1 cellular context compared by ENCODE assay signal in genomic region chr20:23662276-23662870, GRCh38.
TF ChIP-seq lines count a peak whose summit lies in the region.

No MANE protein-coding gene starts in this region.

TF ChIP-seq in HepG2, 621 proteins besides CTCF, POLR2A, EP300 and RAD21 (continues in another document):
- TF ChIP-seq ZNF782 (CRISPR knock-in tag; IDR thresholded peaks at IDR 0.05; ENCODE audit: borderline replicate concordance) (no peak), ZNF737 (CRISPR knock-in tag; IDR thresholded peaks at IDR 0.05; ENCODE audit: borderline replicate concordance) (0 out of 2 replicates have a peak, but pooled peaks have one; percentile 79), ZC3H13 (CRISPR knock-in tag; IDR thresholded peaks at IDR 0.05) (0 out of 2 replicates have a peak, but pooled peaks have one; percentile 12), ZNF839 (CRISPR knock-in tag; IDR thresholded peaks at IDR 0.05; ENCODE audit: borderline replicate concordance) (peak; percentile 82; the same call in 1 of the 2 replicates), SATB2 (CRISPR knock-in tag; IDR thresholded peaks at IDR 0.05) (no peak), CENPT (CRISPR knock-in tag; IDR thresholded peaks at IDR 0.05; ENCODE audit: low read depth) (peak; percentile 47; the same call in 1 of the 2 replicates), PLSCR1 (CRISPR knock-in tag; IDR thresholded peaks at IDR 0.05; ENCODE audit: borderline replicate concordance) (no peak), ZNF280B (CRISPR knock-in tag; IDR thresholded peaks at IDR 0.05; ENCODE audit: borderline replicate concordance) (peak; percentile 54; the same call in 1 of the 2 replicates), CBFB (CRISPR knock-in tag; IDR thresholded peaks at IDR 0.05) (no peak), FOXO1 (CRISPR knock-in tag; IDR thresholded peaks at IDR 0.05) (no peak), MED13 (CRISPR knock-in tag; IDR thresholded peaks at IDR 0.05) (no peak), ERF (CRISPR knock-in tag; IDR thresholded peaks at IDR 0.05) (no peak), NBN (conservative IDR thresholded peaks at IDR 0.05) (no peak), ZZZ3 (CRISPR knock-in tag; IDR thresholded peaks at IDR 0.05; ENCODE audit: borderline replicate concordance) (no peak), MXD3 (CRISPR knock-in tag; IDR thresholded peaks at IDR 0.05) (no peak), ZFP82 (CRISPR knock-in tag; IDR thresholded peaks at IDR 0.05; ENCODE audit: borderline replicate concordance) (no peak), RBFOX2 (IDR thresholded peaks at IDR 0.05; ENCODE audit: low read depth, low read length) (peak; percentile 24; the same call in 1 of the 2 replicates), SPEN (CRISPR knock-in tag; IDR thresholded peaks at IDR 0.05; ENCODE audit: low read depth) (no peak), MTERF4 (CRISPR knock-in tag; IDR thresholded peaks at IDR 0.05) (peak; percentile 33; the same call in 1 of the 2 replicates), LBX2 (CRISPR knock-in tag; IDR thresholded peaks at IDR 0.05; ENCODE audit: borderline replicate concordance) (no peak), KDM2A (CRISPR knock-in tag; IDR thresholded peaks at IDR 0.05; ENCODE audit: borderline replicate concordance, low read depth) (no peak), ZNF512B (CRISPR knock-in tag; IDR thresholded peaks at IDR 0.05; ENCODE audit: borderline replicate concordance) (no peak), MEIS1 (CRISPR knock-in tag; IDR thresholded peaks at IDR 0.05; ENCODE audit: borderline replicate concordance) (no peak), SCMH1 (CRISPR knock-in tag; IDR thresholded peaks at IDR 0.05; ENCODE audit: borderline replicate concordance) (no peak), ZNF253 (CRISPR knock-in tag; IDR thresholded peaks at IDR 0.05; ENCODE audit: borderline replicate concordance) (peak; percentile 65; the same call in 1 of the 2 replicates), PRPF4 (IDR thresholded peaks at IDR 0.05; ENCODE audit: low read depth, low read length, poor library complexity, severe bottlenecking) (no peak), CEBPG (CRISPR knock-in tag; IDR thresholded peaks at IDR 0.05) (no peak), POLR2AphosphoS5 (IDR thresholded peaks at IDR 0.05; ENCODE audit: low read depth, low read length) (0 out of 2 replicates have a peak, but pooled peaks have one; percentile 24), ZNF746 (CRISPR knock-in tag; IDR thresholded peaks at IDR 0.05) (no peak), SP4 (CRISPR knock-in tag; IDR thresholded peaks at IDR 0.05) (0 out of 2 replicates have a peak, but pooled peaks have one; percentile 2), POLR2AphosphoS2 (IDR thresholded peaks at IDR 0.05; ENCODE audit: low read depth, low read length) (no peak), ZNF766 (CRISPR knock-in tag; IDR thresholded peaks at IDR 0.05; ENCODE audit: borderline replicate concordance) (no peak), GABPB1 (CRISPR knock-in tag; IDR thresholded peaks at IDR 0.05) (peak; percentile 7; the same call in 1 of the 2 replicates), CHD2 (IDR thresholded peaks at IDR 0.05; ENCODE audit: low read depth, low read length) (no peak), SIX4 (CRISPR knock-in tag; IDR thresholded peaks at IDR 0.05) (no peak), DZIP1 (CRISPR knock-in tag; IDR thresholded peaks at IDR 0.05) (no peak), NR1H2 (CRISPR knock-in tag; IDR thresholded peaks at IDR 0.05; ENCODE audit: borderline replicate concordance, low read depth) (no peak), KLF16 (CRISPR knock-in tag; IDR thresholded peaks at IDR 0.05) (no peak), ZNF281 (CRISPR knock-in tag; IDR thresholded peaks at IDR 0.05; ENCODE audit: borderline replicate concordance) (no peak), ZNF574 (CRISPR knock-in tag; IDR thresholded peaks at IDR 0.05) (no peak), ZNF33B (CRISPR knock-in tag; IDR thresholded peaks at IDR 0.05) (0 out of 2 replicates have a peak, but pooled peaks have one; percentile 11), ZNF781 (CRISPR knock-in tag; IDR thresholded peaks at IDR 0.05; ENCODE audit: borderline replicate concordance, not compliant biosample characterization) (no peak), MIER2 (CRISPR knock-in tag; IDR thresholded peaks at IDR 0.05) (no peak), ZSCAN21 (CRISPR knock-in tag; IDR thresholded peaks at IDR 0.05; ENCODE audit: borderline replicate concordance) (no peak), ZNF263 (CRISPR knock-in tag; IDR thresholded peaks at IDR 0.05) (no peak), MTF2 (CRISPR knock-in tag; IDR thresholded peaks at IDR 0.05; ENCODE audit: borderline replicate concordance) (no peak), ZFX (CRISPR knock-in tag; IDR thresholded peaks at IDR 0.05; ENCODE audit: low read depth) (no peak), ZNF468 (CRISPR knock-in tag; IDR thresholded peaks at IDR 0.05) (0 out of 2 replicates have a peak, but pooled peaks have one; percentile 43), PCBP1 (IDR thresholded peaks at IDR 0.05; ENCODE audit: borderline replicate concordance, low read depth, low read length) (no peak), ZMYM3 (CRISPR knock-in tag; IDR thresholded peaks at IDR 0.05) (no peak), ZNF264 (CRISPR knock-in tag; IDR thresholded peaks at IDR 0.05) (no peak), KLF6 (CRISPR knock-in tag; IDR thresholded peaks at IDR 0.05) (no peak), ARNTL (CRISPR knock-in tag; IDR thresholded peaks at IDR 0.05) (no peak)
